10 cellular contexts compared by ENCODE assay signal in the genomic region with DNA sequence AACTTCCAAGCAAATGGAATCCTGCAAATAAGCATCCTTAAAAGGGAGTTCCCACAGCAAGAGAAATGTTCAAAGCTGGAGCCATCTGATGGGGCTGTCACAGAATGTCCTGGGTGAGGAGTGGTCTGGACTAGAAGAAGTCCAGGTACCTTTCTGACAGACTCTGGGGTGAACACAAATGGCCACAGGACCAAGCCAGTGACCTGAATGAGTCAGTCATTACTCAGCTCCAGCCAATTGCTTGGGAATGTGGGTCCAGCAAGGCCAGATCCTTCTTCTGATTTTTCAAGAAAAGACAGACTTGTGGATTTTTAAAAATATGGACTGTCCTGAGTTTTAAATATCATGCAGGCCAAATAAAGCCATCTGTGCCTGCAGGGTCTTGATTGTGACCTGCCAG. TPM values are rescaled to one million over a fixed set of nuclear protein-coding genes. Genes with fewer than 3 reads are reported as not detected.
DNase-seq lines count a peak whose midpoint lies in the region; ATAC-seq and TF ChIP-seq lines count a peak whose summit lies in the region.
"Had no signal": no experiment of that assay in that cellular context is flagged by ENCODE, and none has a peak within 500 bp of the region (broad histone marks: within the 10 kb centered on the region; RNA-seq: fewer than 3 reads in every experiment).

No MANE protein-coding gene starts in this region.

- H3K27ac ChIP-seq in BLaER1 treated with 17β-estradiol and CSF1 and Interleukin-3, amounts not matched to agents 10 nM and 100 nM: peak overlapping the region in 1 of 11 experiments; percentile 72; a peak in 1 of 22 replicates
- H3K27ac ChIP-seq in coronary artery: peak overlapping the region in 1 of 2 donors; percentile 54
- peak overlapping the region in 1 of 4 donors; percentile 51 for H3K27ac ChIP-seq in tibial nerve

- H3K9ac ChIP-seq in BLaER1 treated with 17β-estradiol and CSF1 and Interleukin-3, amounts not matched to agents 10 nM and 100 nM: no peak overlapping the region

- no peaks in the 10 kb centered on the region for H3K36me3 Mint-ChIP-seq in natural killer cell treated with Interleukin-12 subunit alpha and Interleukin-12 subunit beta and Interleukin-15 and Interleukin-18, amount 100 ng/mL, for 72 hours

- no peaks in the 10 kb centered on the region for H3K27me3 Mint-ChIP-seq in natural killer cell treated with Interleukin-12 subunit alpha and Interleukin-12 subunit beta and Interleukin-15 and Interleukin-18, amount 100 ng/mL, for 72 hours

- H4K20me1 ChIP-seq in BLaER1 treated with 17β-estradiol and CSF1 and Interleukin-3, amounts not matched to agents 10 nM and 100 nM: peaks cover 0 to 9% (median 0%) of the 10 kb centered on the region in 11 experiments; a peak in 4 of 22 replicates

- ATAC-seq in natural killer cell treated with Interleukin-12 subunit alpha and Interleukin-12 subunit beta and Interleukin-15 and Interleukin-18, amount 100 ng/mL, for 72 hours: no peak
- ATAC-seq in GM21786 (IDR thresholded peaks at IDR 0.05; ENCODE audit: unreplicated experiment): no peak

- H3K4me3 Mint-ChIP-seq in natural killer cell treated with Interleukin-12 subunit alpha and Interleukin-12 subunit beta and Interleukin-15 and Interleukin-18, amount 100 ng/mL, for 72 hours: no peak overlapping the region

- H3K4me3 ChIP-seq in BLaER1 treated with 17β-estradiol and CSF1 and Interleukin-3, amounts not matched to agents 10 nM and 100 nM: no peak overlapping the region
- H3K4me3 ChIP-seq in coronary artery: no peak overlapping the region
- no peak overlapping the region for H3K4me3 ChIP-seq in tibial nerve

- peaks cover 1% of the 10 kb centered on the region for H3K9me3 Mint-ChIP-seq in natural killer cell treated with Interleukin-12 subunit alpha and Interleukin-12 subunit beta and Interleukin-15 and Interleukin-18, amount 100 ng/mL, for 72 hours

- TF ChIP-seq EP300 in tibial nerve (IDR thresholded peaks at IDR 0.05): no peak

- no peaks in the 10 kb centered on the region for H3K27me3 ChIP-seq in BLaER1 treated with 17β-estradiol and CSF1 and Interleukin-3, amounts not matched to agents 10 nM and 100 nM
- no peaks in the 10 kb centered on the region for H3K27me3 ChIP-seq in tibial nerve

- DNase-seq in NCI-H226 (peak; percentile 55), coronary artery (ENCODE audit: low spot score) (peak; percentile 68), tibial nerve (ENCODE audit: low spot score in 2 of 2) (no peak)
- no peak for DNase-seq in natural killer cell treated with Interleukin-12 subunit alpha and Interleukin-12 subunit beta and Interleukin-15 and Interleukin-18, amount 100 ng/mL, for 72 hours (ENCODE audit: low spot score)
- DNase-seq in central memory CD4-positive, alpha-beta T cell: no peak
- no peak for DNase-seq in activated CD4-positive, CD25-positive, alpha-beta regulatory T cell treated with anti-CD3 and anti-CD28 coated beads, Interleukin-2, amount 50 U/mL, for 72 hours
- DNase-seq: left cardiac atrium, NCI-H345 had no signal

- H3K27ac Mint-ChIP-seq in natural killer cell treated with Interleukin-12 subunit alpha and Interleukin-12 subunit beta and Interleukin-15 and Interleukin-18, amount 100 ng/mL, for 72 hours: peak overlapping the region; percentile 92 to 97

- TF ChIP-seq POLR2A in tibial nerve (IDR thresholded peaks at IDR 0.05): no peak

- peaks cover 13 to 69% (median 30%) of the 10 kb centered on the region in 10 experiments for H3K4me1 ChIP-seq in BLaER1 treated with 17β-estradiol and CSF1 and Interleukin-3, amounts not matched to agents 10 nM and 100 nM
- peaks cover 0 to 16% (median 12%) of the 10 kb centered on the region in 4 donors for H3K4me1 ChIP-seq in tibial nerve

- no peak for TF ChIP-seq CTCF in coronary artery (IDR thresholded peaks at IDR 0.05)
- TF ChIP-seq CTCF in tibial nerve (IDR thresholded peaks at IDR 0.05): no peak

- H3K4me1 Mint-ChIP-seq in natural killer cell treated with Interleukin-12 subunit alpha and Interleukin-12 subunit beta and Interleukin-15 and Interleukin-18, amount 100 ng/mL, for 72 hours (ENCODE audit: low read depth in 2 of 2): peaks cover 46 to 64% of the 10 kb centered on the region in 2 donors

- H3K36me3 ChIP-seq in BLaER1 treated with 17β-estradiol and CSF1 and Interleukin-3, amounts not matched to agents 10 nM and 100 nM: peaks cover 0 to 11% (median 0%) of the 10 kb centered on the region in 11 experiments; a peak in 6 of 22 replicates
- peaks cover 0 to 16% (median 0%) of the 10 kb centered on the region in 3 donors for H3K36me3 ChIP-seq in tibial nerve

- peaks cover 0 to 10% (median 5%) of the 10 kb centered on the region in 11 experiments; a peak in 8 of 22 replicates for H3K9me3 ChIP-seq in BLaER1 treated with 17β-estradiol and CSF1 and Interleukin-3, amounts not matched to agents 10 nM and 100 nM (replicated peaks in 1 of 11)
- no peaks in the 10 kb centered on the region for H3K9me3 ChIP-seq in tibial nerve

- peak overlapping the region in 7 of 11 experiments; percentile 3 to 79 (median 29); a peak in 8 of 22 replicates for H3K4me2 ChIP-seq in BLaER1 treated with 17β-estradiol and CSF1 and Interleukin-3, amounts not matched to agents 10 nM and 100 nM

RNA-seq across cellular contexts. Expression of a gene that starts 30.1 kb away (rescaled TPM):
- 10 to 100 TPM; 32.2 to 44.1 TPM for total RNA-seq in natural killer cell treated with Interleukin-12 subunit alpha and Interleukin-12 subunit beta and Interleukin-15 and Interleukin-18, amount 100 ng/mL, for 72 hours
- 10 to 100 TPM; 24.1 to 41.2 (median 26.7) TPM for total RNA-seq in tibial nerve

Comparison
In these comparisons a context has a peak if more than half of its experiments do, and no peak if none do; other contexts are left out.
1. DNase-seq: peak in NCI-H226 (single experiment) and coronary artery (single experiment); none in natural killer cell treated with Interleukin-12 subunit alpha and Interleukin-12 subunit beta and Interleukin-15 and Interleukin-18, amount 100 ng/mL, for 72 hours (single experiment), central memory CD4-positive, alpha-beta T cell (single experiment), tibial nerve (0 of 2) and activated CD4-positive, CD25-positive, alpha-beta regulatory T cell treated with anti-CD3 and anti-CD28 coated beads, Interleukin-2, amount 50 U/mL, for 72 hours (single experiment).